1 cellular context compared by ENCODE assay signal in the genomic region with DNA sequence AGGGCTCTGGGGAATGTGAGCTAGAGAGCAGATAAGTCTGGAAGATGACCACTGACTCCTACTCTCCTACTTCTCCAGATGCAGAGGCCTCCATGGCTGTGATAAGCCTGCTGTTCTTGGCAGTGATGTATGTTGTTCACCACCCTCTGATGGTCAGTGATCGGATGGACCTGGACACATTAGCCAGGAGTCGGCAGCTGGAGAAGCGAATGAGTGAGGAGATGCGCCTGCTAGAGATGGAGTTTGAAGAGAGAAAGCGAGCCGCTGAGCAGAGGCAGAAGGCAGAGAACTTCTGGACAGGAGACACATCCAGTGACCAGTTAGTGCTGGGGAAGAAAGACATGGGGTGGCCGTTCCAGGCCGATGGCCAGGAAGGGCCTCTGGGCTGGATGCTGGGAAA.
TF ChIP-seq lines count a peak whose summit lies in the region.

No MANE protein-coding gene starts in this region.

TF ChIP-seq in GM12878, 131 proteins besides CTCF, POLR2A, EP300 and RAD21:
- TF ChIP-seq SIN3A (IDR thresholded peaks at IDR 0.05; ENCODE audit: low read depth, low read length) (no peak), ETV6 (conservative IDR thresholded peaks at IDR 0.05 in 1 of 2, IDR thresholded peaks at IDR 0.05 in 1 of 2; ENCODE audit: borderline replicate concordance in 1 of 2, low read depth in 1 of 2) (no peak), FOXM1 (IDR thresholded peaks at IDR 0.05; ENCODE audit: low read depth, low read length) (no peak), ZZZ3 (IDR thresholded peaks at IDR 0.05; ENCODE audit: control insufficient read depth, insufficient read length, low read depth) (no peak), RBBP5 (conservative IDR thresholded peaks at IDR 0.05) (no peak), RAD51 (IDR thresholded peaks at IDR 0.05) (no peak), POLR2AphosphoS5 (IDR thresholded peaks at IDR 0.05; ENCODE audit: low read length) (no peak)
TF ChIP-seq in GM12878: peak in this region for 0.
